Comparison of ENCODE assay signal across 11 cellular contexts in the genomic region with DNA sequence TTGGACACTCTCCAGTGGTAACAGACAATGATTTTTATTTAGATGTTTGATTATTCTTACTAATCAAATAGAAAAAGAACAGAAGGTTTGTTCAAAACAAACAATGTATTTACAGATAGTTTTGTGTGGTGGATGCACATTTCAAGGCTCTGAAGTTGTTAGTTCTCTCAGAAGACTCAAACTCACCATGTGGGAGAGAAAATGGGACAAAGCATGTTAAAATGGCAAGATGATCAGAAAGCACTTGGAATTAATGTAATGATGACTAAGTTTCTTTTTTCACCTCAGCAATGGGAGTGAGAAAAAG.
DNase-seq lines count a peak whose midpoint lies in the region; TF ChIP-seq lines count a peak whose summit lies in the region.
"Had no signal": no experiment of that assay in that cellular context is flagged by ENCODE, and none has a peak within 500 bp of the region (broad histone marks: within the 10 kb centered on the region; RNA-seq: fewer than 3 reads in every experiment).

No MANE protein-coding gene starts in this region.

- H3K4me2 ChIP-seq in neural cell (ENCODE audit: low read length): no peak overlapping the region

- TF ChIP-seq POLR2A in transverse colon (IDR thresholded peaks at IDR 0.05): no peak

- no peak for TF ChIP-seq CTCF in cardiac muscle cell (IDR thresholded peaks at IDR 0.05; ENCODE audit: low read depth, low read length)
- TF ChIP-seq CTCF in right atrium auricular region (IDR thresholded peaks at IDR 0.05): no peak
- TF ChIP-seq CTCF in neural cell (IDR thresholded peaks at IDR 0.05; ENCODE audit: poor library complexity, severe bottlenecking): no peak
- no peak for TF ChIP-seq CTCF in transverse colon (IDR thresholded peaks at IDR 0.05)

- H3K4me3 ChIP-seq in cardiac muscle cell (no peak overlapping the region), right atrium auricular region (no peak overlapping the region), ectodermal cell (ENCODE audit: insufficient read depth, low read depth, low read length) (no peak overlapping the region), neural cell (ENCODE audit: low read length) (peak overlapping the region; percentile 19), transverse colon (no peak overlapping the region)
- H3K4me3 ChIP-seq: ovary had no signal

- H3K36me3 ChIP-seq in cardiac muscle cell: no peaks in the 10 kb centered on the region
- no peaks in the 10 kb centered on the region for H3K36me3 ChIP-seq in right atrium auricular region
- no peaks in the 10 kb centered on the region for H3K36me3 ChIP-seq in ectodermal cell (ENCODE audit: control insufficient read depth, insufficient read depth, low read length)
- no peaks in the 10 kb centered on the region for H3K36me3 ChIP-seq in neural cell (ENCODE audit: insufficient read depth, low read length)
- no peaks in the 10 kb centered on the region for H3K36me3 ChIP-seq in transverse colon
- H3K36me3 ChIP-seq: ovary had no signal

- H3K27me3 ChIP-seq in cardiac muscle cell (no peaks in the 10 kb centered on the region), right atrium auricular region (no peaks in the 10 kb centered on the region), ectodermal cell (ENCODE audit: control insufficient read depth, insufficient read depth, low read length, poor library complexity, severe bottlenecking) (no peaks in the 10 kb centered on the region), neural cell (ENCODE audit: insufficient read depth, low read depth, low read length) (no peaks in the 10 kb centered on the region), transverse colon (no peaks in the 10 kb centered on the region)
- H3K27me3 ChIP-seq: ovary had no signal

- peak overlapping the region; percentile 15 for H2AFZ ChIP-seq in neural cell (ENCODE audit: low read depth, low read length)

- no peaks in the 10 kb centered on the region for H3K79me2 ChIP-seq in neural cell (replicated peaks; ENCODE audit: insufficient read depth, low read length)

- H3K27ac ChIP-seq in cardiac muscle cell (peak overlapping the region; percentile 70), right atrium auricular region (peak overlapping the region in 1 of 2 donors; percentile 78), ectodermal cell (ENCODE audit: insufficient read depth, low read depth, low read length, poor library complexity, severe bottlenecking) (peak overlapping the region; percentile 28), neural cell (ENCODE audit: low read length) (peak overlapping the region; percentile 96), transverse colon (peak overlapping the region; percentile 63 to 74 (median 66))
- H3K27ac ChIP-seq: ovary had no signal

- TF ChIP-seq EP300 in neural cell (conservative IDR thresholded peaks at IDR 0.05; ENCODE audit: poor library complexity, severe bottlenecking) (no peak), transverse colon (IDR thresholded peaks at IDR 0.05; ENCODE audit: low read depth) (no peak)

- no peak for DNase-seq in cardiac muscle cell (ENCODE audit: low read depth in 1 of 2, low spot score in 1 of 2)
- no peak for DNase-seq in right atrium auricular region (ENCODE audit: low spot score)
- no peak for DNase-seq in transverse colon
- no peak for DNase-seq in epidermal melanocyte (ENCODE audit: insufficient read length, low spot score)
- no peak for DNase-seq in NCI-H146 (lab: John Stamatoyannopoulos, UW)
- DNase-seq in middle frontal gyrus (ENCODE audit: extremely low spot score, low spot score): no peak
- DNase-seq: activated CD4-positive, alpha-beta memory T cell treated with anti-CD3 and anti-CD28 coated beads, Interleukin-2, amount 10 ng/mL, durations not matched to agents 7 days and 5 days; NCI-H1048; ovary had no signal

- H3F3A ChIP-seq in neural cell (ENCODE audit: insufficient read depth, low read length, poor library complexity, severe bottlenecking): peaks cover 18% of the 10 kb centered on the region

- H3K4me1 ChIP-seq in cardiac muscle cell (ENCODE audit: low read depth) (peaks cover 19% of the 10 kb centered on the region), right atrium auricular region (peaks cover 0 to 48% of the 10 kb centered on the region in 2 donors), ectodermal cell (ENCODE audit: control insufficient read depth, insufficient read depth, low read length) (peaks cover 32% of the 10 kb centered on the region), transverse colon (peaks cover 35 to 67% (median 41%) of the 10 kb centered on the region in 4 donors)

- intact Hi-C loops in transverse colon (cut with DNase I; ENCODE audit: low total_unique reads): no loop called here

- peak overlapping the region; percentile 42 for H3K9ac ChIP-seq in neural cell (ENCODE audit: low read length)

- in situ Hi-C loops in transverse colon (cut with MboI; ENCODE audit: low pct_ligation_motif_present in 1 of 4, low pct_unique_long_range_greater_than_20kb in 1 of 4, low sequenced_read_pairs in 3 of 4): loop anchor here in 1 of 4 donors (25.0 kb wide), 1 partner anchor 873 kb away; no protein-coding TSS in a partner anchor

- no peaks in the 10 kb centered on the region for H3K9me2 ChIP-seq in neural cell (ENCODE audit: insufficient read depth, low read length)

- H4K20me1 ChIP-seq in neural cell (ENCODE audit: insufficient read depth): no peaks in the 10 kb centered on the region

- no peak for TF ChIP-seq RAD21 in neural cell (conservative IDR thresholded peaks at IDR 0.05)

- no peaks in the 10 kb centered on the region for H3K9me3 ChIP-seq in cardiac muscle cell (ENCODE audit: low read depth)
- H3K9me3 ChIP-seq in right atrium auricular region: no peaks in the 10 kb centered on the region
- no peaks in the 10 kb centered on the region for H3K9me3 ChIP-seq in ectodermal cell (ENCODE audit: control insufficient read depth, low read length)
- no peaks in the 10 kb centered on the region for H3K9me3 ChIP-seq in neural cell (ENCODE audit: low read length)
- no peaks in the 10 kb centered on the region for H3K9me3 ChIP-seq in transverse colon
- H3K9me3 ChIP-seq: ovary had no signal

TF ChIP-seq in neural cell, 6 proteins besides CTCF, POLR2A, EP300 and RAD21:
- no peak for TF ChIP-seq EZH2 (IDR thresholded peaks at IDR 0.05; ENCODE audit: borderline replicate concordance, insufficient read depth, low read length, poor library complexity, severe bottlenecking)
- TF ChIP-seq, protein P1, sequence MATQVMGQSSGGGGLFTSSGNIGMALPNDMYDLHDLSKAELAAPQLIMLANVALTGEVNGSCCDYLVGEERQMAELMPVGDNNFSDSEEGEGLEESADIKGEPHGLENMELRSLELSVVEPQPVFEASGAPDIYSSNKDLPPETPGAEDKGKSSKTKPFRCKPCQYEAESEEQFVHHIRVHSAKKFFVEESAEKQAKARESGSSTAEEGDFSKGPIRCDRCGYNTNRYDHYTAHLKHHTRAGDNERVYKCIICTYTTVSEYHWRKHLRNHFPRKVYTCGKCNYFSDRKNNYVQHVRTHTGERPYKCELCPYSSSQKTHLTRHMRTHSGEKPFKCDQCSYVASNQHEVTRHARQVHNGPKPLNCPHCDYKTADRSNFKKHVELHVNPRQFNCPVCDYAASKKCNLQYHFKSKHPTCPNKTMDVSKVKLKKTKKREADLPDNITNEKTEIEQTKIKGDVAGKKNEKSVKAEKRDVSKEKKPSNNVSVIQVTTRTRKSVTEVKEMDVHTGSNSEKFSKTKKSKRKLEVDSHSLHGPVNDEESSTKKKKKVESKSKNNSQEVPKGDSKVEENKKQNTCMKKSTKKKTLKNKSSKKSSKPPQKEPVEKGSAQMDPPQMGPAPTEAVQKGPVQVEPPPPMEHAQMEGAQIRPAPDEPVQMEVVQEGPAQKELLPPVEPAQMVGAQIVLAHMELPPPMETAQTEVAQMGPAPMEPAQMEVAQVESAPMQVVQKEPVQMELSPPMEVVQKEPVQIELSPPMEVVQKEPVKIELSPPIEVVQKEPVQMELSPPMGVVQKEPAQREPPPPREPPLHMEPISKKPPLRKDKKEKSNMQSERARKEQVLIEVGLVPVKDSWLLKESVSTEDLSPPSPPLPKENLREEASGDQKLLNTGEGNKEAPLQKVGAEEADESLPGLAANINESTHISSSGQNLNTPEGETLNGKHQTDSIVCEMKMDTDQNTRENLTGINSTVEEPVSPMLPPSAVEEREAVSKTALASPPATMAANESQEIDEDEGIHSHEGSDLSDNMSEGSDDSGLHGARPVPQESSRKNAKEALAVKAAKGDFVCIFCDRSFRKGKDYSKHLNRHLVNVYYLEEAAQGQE (IDR thresholded peaks at IDR 0.05; ENCODE audit: borderline replicate concordance): no peak
- no peak for TF ChIP-seq TAF1 (IDR thresholded peaks at IDR 0.05; ENCODE audit: low read depth)
- TF ChIP-seq SMC3 (conservative IDR thresholded peaks at IDR 0.05; ENCODE audit: poor library complexity): no peak
- no peak for TF ChIP-seq MXI1 (conservative IDR thresholded peaks at IDR 0.05; ENCODE audit: poor library complexity, severe bottlenecking)
- no peak for TF ChIP-seq POLR2AphosphoS5 (IDR thresholded peaks at IDR 0.05)
TF ChIP-seq in neural cell: peak in this region for 0.
